ENCODE assay signal across 10 cellular contexts in genomic region chrX:2796808-2797207, GRCh38. TPM values are rescaled to one million over a fixed set of nuclear protein-coding genes. Genes with fewer than 3 reads are reported as not detected.
DNase-seq lines count a peak whose midpoint lies in the region; ATAC-seq, FAIRE-seq and TF ChIP-seq lines count a peak whose summit lies in the region.
"Not testable (repeated sequence)": the region's sequence is repeated elsewhere in the genome, so short reads cannot be mapped to it uniquely, and the experiment has no call there.
"Had no signal": no experiment of that assay in that cellular context is flagged by ENCODE, and none has a peak within 500 bp of the region (broad histone marks: within the 10 kb centered on the region; RNA-seq: fewer than 3 reads in every experiment).

No MANE protein-coding gene starts in this region.

- not testable (repeated sequence) for H3K79me2 ChIP-seq in smooth muscle cell (ENCODE audit: low read depth)

- not testable (repeated sequence) for H3K9me3 ChIP-seq in endodermal cell (ENCODE audit: control insufficient read depth, low read length); kidney (ENCODE audit: control insufficient read depth in 1 of 2, low read length in 2 of 2); smooth muscle cell (replicated peaks; ENCODE audit: low read depth)

- H3K27me3 ChIP-seq in endodermal cell (ENCODE audit: control insufficient read depth, insufficient read depth, low read length, poor library complexity, severe bottlenecking); smooth muscle cell (ENCODE audit: low read depth): not testable (repeated sequence)

- peak overlapping the region; percentile 72 for H2AFZ ChIP-seq in smooth muscle cell (ENCODE audit: low read depth)

- 92 to 100% methylated on average over 2 to 13 of the region's 15 CpGs for WGBS in endodermal cell (ENCODE audit: insufficient coverage in 1 of 2, insufficient read length in 1 of 2), 2 experiments
- 61% methylated on average over 15 of the region's 15 CpGs for WGBS in smooth muscle cell (ENCODE audit: low lambda C conversion rate)

- not testable (repeated sequence) for ATAC-seq in activated CD8-positive, alpha-beta T cell treated with anti-CD3 and anti-CD28 coated beads for 36 hours

- FAIRE-seq in kidney (lab: Jason Lieb, UNC): peak; percentile 27

- not testable (repeated sequence) for H4K20me1 ChIP-seq in smooth muscle cell (ENCODE audit: low read depth)

- H3K9me3 Mint-ChIP-seq in activated CD8-positive, alpha-beta T cell treated with anti-CD3 and anti-CD28 coated beads for 36 hours; endodermal cell: not testable (repeated sequence)

- H3K27me3 Mint-ChIP-seq in activated CD8-positive, alpha-beta T cell treated with anti-CD3 and anti-CD28 coated beads for 36 hours; endodermal cell (ENCODE audit: insufficient read depth): not testable (repeated sequence)

- H3K36me3 ChIP-seq in endodermal cell (ENCODE audit: control insufficient read depth, insufficient read depth, low read length); kidney (ENCODE audit: control insufficient read depth in 1 of 2, insufficient read depth in 2 of 2, low read length in 2 of 2); smooth muscle cell (ENCODE audit: low read depth): not testable (repeated sequence)

- H3K4me2 ChIP-seq in smooth muscle cell: peak overlapping the region; percentile 69

- not testable (repeated sequence) for H3K4me1 Mint-ChIP-seq in activated CD8-positive, alpha-beta T cell treated with anti-CD3 and anti-CD28 coated beads for 36 hours (ENCODE audit: low read depth)
- H3K4me1 Mint-ChIP-seq in endodermal cell: peaks cover 50% of the 10 kb centered on the region

- DNase-seq in ELF-1 (ENCODE audit: low read depth, low spot score) (peak; percentile 0), NCI-H2171 treated with DMSO at 0.1 percent for 48 hours (lab: John Stamatoyannopoulos, UW) (peak; percentile 8), OCI-M1 (lab: John Stamatoyannopoulos, UW) (peak; percentile 0), endodermal cell (peak; percentile 32)
- peak; percentile 2 for DNase-seq in activated CD8-positive, alpha-beta T cell treated with anti-CD3 and anti-CD28 coated beads for 36 hours
- not testable (repeated sequence) for DNase-seq in kidney; smooth muscle cell (lab: John Stamatoyannopoulos, UW; ENCODE audit: unreplicated experiment)

- not testable (repeated sequence) for H3K4me1 ChIP-seq in endodermal cell (ENCODE audit: control insufficient read depth, insufficient read depth, low read length); kidney (ENCODE audit: control insufficient read depth in 1 of 2, insufficient read depth in 1 of 2, low read depth in 1 of 2, low read length in 2 of 2); smooth muscle cell (ENCODE audit: low read depth)

- H3K4me3 ChIP-seq in endodermal cell (ENCODE audit: low read length); kidney (ENCODE audit: low read length in 2 of 2): not testable (repeated sequence)
- peak overlapping the region; percentile 23 for H3K4me3 ChIP-seq in smooth muscle cell

- not testable (repeated sequence) for H3K36me3 Mint-ChIP-seq in activated CD8-positive, alpha-beta T cell treated with anti-CD3 and anti-CD28 coated beads for 36 hours (ENCODE audit: low read depth); endodermal cell (ENCODE audit: low read depth)

- CTCF ChIA-PET in activated CD8-positive, alpha-beta T cell treated with anti-CD3 and anti-CD28 coated beads for 36 hours (lab: Charles Lee): not testable (repeated sequence)

- not testable (repeated sequence) for H3K27ac ChIP-seq in endodermal cell (ENCODE audit: low read depth, low read length); kidney (ENCODE audit: low read depth in 2 of 2, low read length in 2 of 2); smooth muscle cell (ENCODE audit: low read depth)

- intact Hi-C loops in activated CD8-positive, alpha-beta T cell treated with anti-CD3 and anti-CD28 coated beads for 36 hours (cut with micrococcal nuclease); kidney (cut with DNase I): not testable (repeated sequence)

- H3F3A ChIP-seq in smooth muscle cell (ENCODE audit: low read depth): not testable (repeated sequence)

- H3K27ac Mint-ChIP-seq in activated CD8-positive, alpha-beta T cell treated with anti-CD3 and anti-CD28 coated beads for 36 hours; endodermal cell: not testable (repeated sequence)

- H3K4me3 Mint-ChIP-seq in activated CD8-positive, alpha-beta T cell treated with anti-CD3 and anti-CD28 coated beads for 36 hours; endodermal cell: not testable (repeated sequence)

- not testable (repeated sequence) for H3K9ac ChIP-seq in endodermal cell (ENCODE audit: extremely low read depth, low read length, poor library complexity, severe bottlenecking); kidney (ENCODE audit: low read length in 2 of 2); smooth muscle cell (ENCODE audit: low read depth)

- POLR2A ChIA-PET in activated CD8-positive, alpha-beta T cell treated with anti-CD3 and anti-CD28 coated beads for 36 hours (lab: Charles Lee): not testable (repeated sequence)

- TF ChIP-seq CTCF in activated CD8-positive, alpha-beta T cell treated with anti-CD3 and anti-CD28 coated beads for 36 hours (IDR thresholded peaks at IDR 0.05); endodermal cell (conservative IDR thresholded peaks at IDR 0.05); kidney (IDR thresholded peaks at IDR 0.05; ENCODE audit: borderline replicate concordance, extremely low read depth, insufficient read depth); smooth muscle cell (IDR thresholded peaks at IDR 0.05; ENCODE audit: borderline replicate concordance, insufficient read depth, poor library complexity, severe bottlenecking): not testable (repeated sequence)

RNA-seq across cellular contexts. Expression of gene GYG2, which starts 31.9 kb away (rescaled TPM):
- total RNA-seq in activated CD8-positive, alpha-beta T cell treated with anti-CD3 and anti-CD28 coated beads for 36 hours: not detected
- total RNA-seq in endodermal cell (100 to 1,000 TPM in 1 of 2 donors, 10 to 100 TPM in 1; 52.6 to 108 TPM), kidney (2.2 TPM), smooth muscle cell (23.1 and 25.3 TPM in 2 replicates)
- 32.2 TPM for polyA plus RNA-seq in endodermal cell (2013, experiment 1 of 2)
- 35.8 TPM for polyA plus RNA-seq in endodermal cell (2013, experiment 2 of 2)
- polyA plus RNA-seq in kidney (ENCODE audit: insufficient read depth, low read depth, low replicate concordance) (2.9 TPM), smooth muscle cell (35.0 and 44.1 TPM in 2 replicates)
- total RNA-seq: CD4-positive, alpha-beta T cell; OCI-LY7 had no signal
- polyA plus RNA-seq: IgD-negative memory B cell had no signal

RNA-seq across cellular contexts. Expression of gene XG, which starts 45.0 kb away (rescaled TPM):
- not detected for total RNA-seq in activated CD8-positive, alpha-beta T cell treated with anti-CD3 and anti-CD28 coated beads for 36 hours
- 1 to 10 TPM; 1.1 to 1.3 TPM for total RNA-seq in endodermal cell
- not detected for polyA plus RNA-seq in endodermal cell (2013, experiment 1 of 2)
- not detected for polyA plus RNA-seq in endodermal cell (2013, experiment 2 of 2)
- 0.50 TPM for total RNA-seq in kidney
- polyA plus RNA-seq in kidney (ENCODE audit: insufficient read depth, low read depth, low replicate concordance): 0.43 TPM
- total RNA-seq in smooth muscle cell: 1.1 and 2.6 TPM in 2 replicates
- 1.3 and 3.6 TPM in 2 replicates for polyA plus RNA-seq in smooth muscle cell
- total RNA-seq: CD4-positive, alpha-beta T cell; OCI-LY7 had no signal
- polyA plus RNA-seq: IgD-negative memory B cell had no signal
